ENCODE assay signal across 40 cellular contexts in the genomic region with DNA sequence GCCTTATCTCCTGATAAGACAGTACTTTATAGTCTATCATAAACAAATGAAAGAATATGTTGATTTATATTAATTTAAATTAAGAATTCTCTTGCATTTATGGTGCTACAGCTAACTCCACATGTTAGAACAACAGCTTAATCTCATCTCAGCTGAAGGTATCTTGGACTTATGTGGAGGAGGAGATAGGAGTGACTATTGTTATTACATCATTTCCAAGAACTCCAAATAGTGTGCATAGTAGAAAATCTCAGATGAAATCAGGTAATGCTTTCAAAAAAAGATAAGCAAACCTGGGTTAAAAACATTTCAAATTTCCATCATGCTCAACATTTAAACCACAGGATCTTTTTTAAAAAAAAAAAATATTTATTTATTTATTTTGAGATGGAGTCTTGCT. TPM values are rescaled to one million over a fixed set of nuclear protein-coding genes. Genes with fewer than 3 reads are reported as not detected.
"Had no signal": no experiment of that assay in that cellular context is flagged by ENCODE, and none has a peak within 500 bp of the region (broad histone marks: within the 10 kb centered on the region; RNA-seq: fewer than 3 reads in every experiment).

No MANE protein-coding gene starts in this region.

- H3K4me3 Mint-ChIP-seq: activated B cell treated with CpG ODN at 0.5 μM for 24 hours; activated CD4-positive, alpha-beta memory T cell treated with anti-CD3 and anti-CD28 coated beads for 36 hours; activated CD4-positive, alpha-beta T cell treated with anti-CD3 and anti-CD28 coated beads, Interleukin-2, amount 10 ng/mL, durations not matched to agents 24 days and 14 days; activated CD8-positive, alpha-beta T cell treated with anti-CD3 and anti-CD28 coated beads for 36 hours; activated naive CD4-positive, alpha-beta T cell treated with anti-CD3 and anti-CD28 coated beads for 36 hours; activated naive CD8-positive, alpha-beta T cell treated with anti-CD3 and anti-CD28 coated beads for 36 hours; activated T-cell treated with anti-CD3 and anti-CD28 coated beads, Interleukin-2, amount 50 U/mL, for 4 hours; activated T-cell treated with anti-CD3 and anti-CD28 coated beads, Interleukin-2, amount 50 U/mL, for 72 hours; activated T-helper 1 cell treated with anti-CD3 and anti-CD28 coated beads, Interleukin-12 subunit alpha, Interleukin-12 subunit beta, Interleukin-2, Interleukin-4 antibody, amounts not matched to agents 30 ng/mL and 10 ng/mL and 1 ng/mL, durations not matched to agents 14 hours and 24 hours and 36 hours; activated T-helper 17 cell treated with anti-CD3 and anti-CD28 coated beads, Interleukin-2, amount 50 U/mL, for 72 hours; brain; central memory CD8-positive, alpha-beta T cell; T-helper 1 cell treated with Interleukin-12 subunit alpha and Interleukin-12 subunit beta and Interleukin-4 antibody, amounts not matched to agents 30 μg/mL and 1 μg/mL, for 36 hours; T-helper 2 cell treated with Interferon-gamma antibody and Interleukin-4, amounts not matched to agents 5 μg/mL and 100 μg/mL, for 36 hours had no signal

- FAIRE-seq: bronchial epithelial cell, TTC549 had no signal

- ATAC-seq: activated CD8-positive, alpha-beta T cell treated with anti-CD3 and anti-CD28 coated beads for 36 hours; activated naive CD4-positive, alpha-beta T cell treated with anti-CD3 and anti-CD28 coated beads, Interleukin-2, amount 50 U/mL, for 72 hours; activated T-cell treated with anti-CD3 and anti-CD28 coated beads, Interleukin-2, amount 50 U/mL, for 4 hours; activated T-cell treated with anti-CD3 and anti-CD28 coated beads, Interleukin-2, amount 50 U/mL, for 72 hours; activated T-helper 17 cell treated with anti-CD3 and anti-CD28 coated beads, Interleukin-2, amount 50 U/mL, for 72 hours had no signal

- H3K27ac Mint-ChIP-seq: activated B cell treated with CpG ODN at 0.5 μM for 24 hours; activated CD4-positive, alpha-beta memory T cell treated with anti-CD3 and anti-CD28 coated beads for 36 hours; activated CD4-positive, alpha-beta T cell treated with anti-CD3 and anti-CD28 coated beads, Interleukin-2, amount 10 ng/mL, durations not matched to agents 24 days and 14 days; activated CD8-positive, alpha-beta T cell treated with anti-CD3 and anti-CD28 coated beads for 36 hours; activated naive CD4-positive, alpha-beta T cell treated with anti-CD3 and anti-CD28 coated beads for 36 hours; activated naive CD4-positive, alpha-beta T cell treated with anti-CD3 and anti-CD28 coated beads, Interleukin-2, amount 50 U/mL, for 72 hours; activated naive CD8-positive, alpha-beta T cell treated with anti-CD3 and anti-CD28 coated beads for 36 hours; activated T-helper 1 cell treated with anti-CD3 and anti-CD28 coated beads, Interleukin-12 subunit alpha, Interleukin-12 subunit beta, Interleukin-2, Interleukin-4 antibody, amounts not matched to agents 30 ng/mL and 10 ng/mL and 1 ng/mL, durations not matched to agents 14 hours and 24 hours and 36 hours; activated T-helper 17 cell treated with anti-CD3 and anti-CD28 coated beads, Interleukin-2, amount 50 U/mL, for 72 hours; brain; T-helper 1 cell treated with Interleukin-12 subunit alpha and Interleukin-12 subunit beta and Interleukin-4 antibody, amounts not matched to agents 30 μg/mL and 1 μg/mL, for 36 hours; T-helper 2 cell treated with Interferon-gamma antibody and Interleukin-4, amounts not matched to agents 5 μg/mL and 100 μg/mL, for 36 hours had no signal

- H3K27me3 Mint-ChIP-seq: activated B cell treated with CpG ODN at 0.5 μM for 24 hours; activated CD4-positive, alpha-beta memory T cell treated with anti-CD3 and anti-CD28 coated beads for 36 hours; activated CD4-positive, alpha-beta T cell treated with anti-CD3 and anti-CD28 coated beads, Interleukin-2, amount 10 ng/mL, durations not matched to agents 24 days and 14 days; activated CD8-positive, alpha-beta T cell treated with anti-CD3 and anti-CD28 coated beads for 36 hours; activated naive CD8-positive, alpha-beta T cell treated with anti-CD3 and anti-CD28 coated beads for 36 hours; activated T-helper 17 cell treated with anti-CD3 and anti-CD28 coated beads, Interleukin-2, amount 50 U/mL, for 72 hours; brain; central memory CD8-positive, alpha-beta T cell had no signal

- H3K27ac ChIP-seq: adrenal gland, ascending aorta, cardiac muscle cell, VCaP had no signal

- H3K27me3 ChIP-seq: adrenal gland, ascending aorta, cardiac muscle cell had no signal

- H3K4me1 Mint-ChIP-seq: activated B cell treated with CpG ODN at 0.5 μM for 24 hours; activated T-helper 17 cell treated with anti-CD3 and anti-CD28 coated beads, Interleukin-2, amount 50 U/mL, for 72 hours had no signal

- H3K9me3 ChIP-seq: adrenal gland, ascending aorta had no signal

- DNase-seq: activated B cell treated with CpG ODN at 0.5 μM for 24 hours; activated CD4-positive, alpha-beta memory T cell treated with anti-CD3 and anti-CD28 coated beads for 36 hours; activated CD4-positive, alpha-beta T cell treated with anti-CD3 and anti-CD28 coated beads for 4 hours; activated CD4-positive, alpha-beta T cell treated with anti-CD3 and anti-CD28 coated beads, Interleukin-2, amount 10 ng/mL, durations not matched to agents 24 days and 14 days; activated CD4-positive, alpha-beta T cell treated with anti-CD3 and anti-CD28 coated beads, Interleukin-2, amount 50 U/mL, for 1 hour; activated CD4-positive, alpha-beta T cell treated with anti-CD3 and anti-CD28 coated beads, Interleukin-2, amount 50 U/mL, for 4 hours; activated CD4-positive, CD25-positive, alpha-beta regulatory T cell treated with anti-CD3 and anti-CD28 coated beads, Interleukin-2, amount 50 U/mL, for 72 hours; activated CD8-positive, alpha-beta memory T cell treated with anti-CD3 and anti-CD28 coated beads, Interleukin-2, amount 50 U/mL, for 4 hours; activated CD8-positive, alpha-beta T cell treated with anti-CD3 and anti-CD28 coated beads for 36 hours; activated effector memory CD4-positive, alpha-beta T cell treated with anti-CD3 and anti-CD28 coated beads, Interleukin-2, amount 50 U/mL, for 16 hours; activated gamma-delta T cell treated with Interleukin-2 at 50 U/mL for 16 hours; activated naive CD4-positive, alpha-beta T cell; activated naive CD4-positive, alpha-beta T cell treated with anti-CD3 and anti-CD28 coated beads for 36 hours; activated naive CD4-positive, alpha-beta T cell treated with anti-CD3 and anti-CD28 coated beads, Interleukin-2, amount 50 U/mL, for 16 hours; activated naive CD8-positive, alpha-beta T cell treated with anti-CD3 and anti-CD28 coated beads for 36 hours; activated T-cell treated with anti-CD3 and anti-CD28 coated beads for 4 hours; activated T-cell treated with anti-CD3 and anti-CD28 coated beads, Interleukin-2, amount 50 U/mL, for 1 hour; activated T-cell treated with anti-CD3 and anti-CD28 coated beads, Interleukin-2, amount 50 U/mL, for 4 hours; activated T-cell treated with anti-CD3 and anti-CD28 coated beads, Interleukin-2, amount 50 U/mL, for 72 hours; adrenal gland; amygdala; anterior cingulate cortex; caudate nucleus; cerebellar nuclear complex; T-helper 1 cell; T-helper 2 cell; T-helper 9 cell had no signal

- H3K9me3 Mint-ChIP-seq: activated B cell treated with CpG ODN at 0.5 μM for 24 hours; activated CD4-positive, alpha-beta memory T cell treated with anti-CD3 and anti-CD28 coated beads for 36 hours; activated CD4-positive, alpha-beta T cell treated with anti-CD3 and anti-CD28 coated beads, Interleukin-2, amount 10 ng/mL, durations not matched to agents 24 days and 14 days; activated CD8-positive, alpha-beta T cell treated with anti-CD3 and anti-CD28 coated beads for 36 hours; activated naive CD4-positive, alpha-beta T cell treated with anti-CD3 and anti-CD28 coated beads for 36 hours; activated naive CD4-positive, alpha-beta T cell treated with anti-CD3 and anti-CD28 coated beads, Interleukin-2, amount 50 U/mL, for 72 hours; activated naive CD8-positive, alpha-beta T cell treated with anti-CD3 and anti-CD28 coated beads for 36 hours; activated T-cell treated with anti-CD3 and anti-CD28 coated beads, Interleukin-2, amount 50 U/mL, for 4 hours; activated T-cell treated with anti-CD3 and anti-CD28 coated beads, Interleukin-2, amount 50 U/mL, for 72 hours; activated T-helper 1 cell treated with anti-CD3 and anti-CD28 coated beads, Interleukin-12 subunit alpha, Interleukin-12 subunit beta, Interleukin-2, Interleukin-4 antibody, amounts not matched to agents 30 ng/mL and 10 ng/mL and 1 ng/mL, durations not matched to agents 14 hours and 24 hours and 36 hours; activated T-helper 17 cell treated with anti-CD3 and anti-CD28 coated beads, Interleukin-2, amount 50 U/mL, for 72 hours; brain; central memory CD8-positive, alpha-beta T cell; T-helper 1 cell treated with Interleukin-12 subunit alpha and Interleukin-12 subunit beta and Interleukin-4 antibody, amounts not matched to agents 30 μg/mL and 1 μg/mL, for 36 hours; T-helper 2 cell treated with Interferon-gamma antibody and Interleukin-4, amounts not matched to agents 5 μg/mL and 100 μg/mL, for 36 hours had no signal

- H3K36me3 ChIP-seq: adrenal gland had no signal

- H3K36me3 Mint-ChIP-seq: activated naive CD4-positive, alpha-beta T cell treated with anti-CD3 and anti-CD28 coated beads, Interleukin-2, amount 50 U/mL, for 72 hours had no signal

- H3K4me1 ChIP-seq: adrenal gland, ascending aorta had no signal

- H3K4me3 ChIP-seq: adrenal gland, ascending aorta, cardiac muscle cell had no signal

RNA-seq across cellular contexts. Expression of gene ISM2, which starts 31.3 kb away (rescaled TPM):
- total RNA-seq: activated B cell treated with CpG ODN at 0.5 μM for 24 hours; activated CD4-positive, alpha-beta memory T cell treated with anti-CD3 and anti-CD28 coated beads for 36 hours; activated CD8-positive, alpha-beta memory T cell treated with anti-CD3 and anti-CD28 coated beads for 36 hours; activated naive CD4-positive, alpha-beta T cell treated with anti-CD3 and anti-CD28 coated beads for 36 hours; activated T-cell treated with anti-CD3 and anti-CD28 coated beads, Interleukin-2, amount 50 U/mL, for 4 hours; activated T-cell treated with anti-CD3 and anti-CD28 coated beads, Interleukin-2, amount 50 U/mL, for 72 hours; ascending aorta; bronchial epithelial cell had no signal
- polyA plus RNA-seq: cardiac muscle cell had no signal
